In genomic region chr1:17671314-17671705, GRCh38 we compare ENCODE assay signal across 26 cellular contexts.
A peak's percentile ranks its signal among the peaks of the same experiment; 100 is the strongest.
DNase-seq lines count a peak whose midpoint lies in the region; ATAC-seq, FAIRE-seq and TF ChIP-seq lines count a peak whose summit lies in the region.
"Had no signal": no experiment of that assay in that cellular context is flagged by ENCODE, and none has a peak within 500 bp of the region (broad histone marks: within the 10 kb centered on the region; RNA-seq: fewer than 3 reads in every experiment).

No MANE protein-coding gene starts in this region.

- POLR2A ChIA-PET in HEK293 (lab: Yijun Ruan, JAX) (no interaction called here), H1 (lab: Charles Lee; ENCODE audit: partially characterized antibody) (interaction anchor here (1.0 kb wide), 1 partner anchor 10 kb away, joined by 3 read pairs; no protein-coding TSS in a partner anchor)

- H3K4me2 ChIP-seq in H1 (ENCODE audit: insufficient read depth in 1 of 2, low read depth in 2 of 2, low read length in 2 of 2) = no peak overlapping the region

- H3K27ac ChIP-seq in HEK293 (ENCODE audit: extremely low read depth, low read depth, low read length) = no peak overlapping the region
- no peak overlapping the region for H3K27ac ChIP-seq in H1 (ENCODE audit: low read depth, low read length)
- H3K27ac ChIP-seq: epithelial cell of prostate had no signal

- no peak overlapping the region for H3K23ac ChIP-seq in H1 (ENCODE audit: insufficient read length)

- TF ChIP-seq RAD21 in H1 (IDR thresholded peaks at IDR 0.05 in 1 of 2, conservative IDR thresholded peaks at IDR 0.05 in 1 of 2; ENCODE audit: low read depth in 2 of 2, low read length in 2 of 2) = no peak

- H4K20me1 ChIP-seq in H1 (replicated peaks in 1 of 2; ENCODE audit: control insufficient read depth in 1 of 2, insufficient read depth in 2 of 2, low read length in 2 of 2) = peaks cover 9 to 15% of the 10 kb centered on the region in 2 experiments

- no peak overlapping the region for H2AFZ ChIP-seq in H1 (ENCODE audit: low read length)

- H3K18ac ChIP-seq in H1 (ENCODE audit: extremely low read depth, low read length) = no peak overlapping the region

- TF ChIP-seq EP300 in H1 (IDR thresholded peaks at IDR 0.05; ENCODE audit: borderline replicate concordance in 1 of 2, low read depth in 2 of 2, low read length in 2 of 2) = no peak

- H3K4me3 ChIP-seq in HEK293 (ENCODE audit: low read depth, low read length) = no peak overlapping the region
- H3K4me3 ChIP-seq in H1 (ENCODE audit: extremely low read depth in 1 of 4, insufficient read depth in 2 of 4, low read depth in 3 of 4, low read length in 4 of 4) = no peak overlapping the region
- H3K4me3 ChIP-seq: dorsolateral prefrontal cortex, GM12878 had no signal

- no peak overlapping the region for H3K56ac ChIP-seq in H1 (replicated peaks; ENCODE audit: insufficient read length, low read depth, low read length)

- H3K27me3 Mint-ChIP-seq in neural crest cell (ENCODE audit: low read depth) = peaks cover 10% of the 10 kb centered on the region
- H3K27me3 Mint-ChIP-seq: activated naive CD8-positive, alpha-beta T cell treated with anti-CD3 and anti-CD28 coated beads, Interleukin-2, amount 10 ng/mL, durations not matched to agents 7 days and 5 days; naive B cell had no signal

- H2AK5ac ChIP-seq in H1 (ENCODE audit: low read depth, low read length) = no peak overlapping the region

- H4K91ac ChIP-seq in H1 (replicated peaks; ENCODE audit: insufficient read length, low read length) = no peak overlapping the region

- H3K27me3 ChIP-seq in H1 (replicated peaks in 1 of 4; ENCODE audit: control insufficient read depth in 3 of 4, extremely low read depth in 1 of 4, insufficient read depth in 3 of 4, low read length in 3 of 4) = no peaks in the 10 kb centered on the region
- H3K27me3 ChIP-seq: dorsolateral prefrontal cortex had no signal

- peak overlapping the region; percentile 6 for H3K27ac Mint-ChIP-seq in neural crest cell (ENCODE audit: unreplicated experiment)
- H3K27ac Mint-ChIP-seq: activated CD8-positive, alpha-beta T cell treated with anti-CD3 and anti-CD28 coated beads, Interleukin-2, amount 10 ng/mL, durations not matched to agents 7 days and 5 days; activated naive CD8-positive, alpha-beta T cell treated with anti-CD3 and anti-CD28 coated beads, Interleukin-2, amount 10 ng/mL, durations not matched to agents 7 days and 5 days had no signal

- H2BK120ac ChIP-seq in H1 (replicated peaks; ENCODE audit: low read depth, low read length) = no peak overlapping the region

- no peak overlapping the region for H2BK20ac ChIP-seq in H1 (ENCODE audit: low read length)

- peaks cover 9% of the 10 kb centered on the region for H3K79me1 ChIP-seq in H1 (ENCODE audit: low read depth, low read length)

- peaks cover 32% of the 10 kb centered on the region for H3K4me1 Mint-ChIP-seq in neural crest cell
- H3K4me1 Mint-ChIP-seq: activated naive CD8-positive, alpha-beta T cell treated with anti-CD3 and anti-CD28 coated beads, Interleukin-2, amount 10 ng/mL, durations not matched to agents 7 days and 5 days had no signal

- no peak overlapping the region for H2BK15ac ChIP-seq in H1 (ENCODE audit: low read length)

- peak overlapping the region; percentile 62 for H4K8ac ChIP-seq in H1 (ENCODE audit: extremely low read depth, insufficient read depth, low read length)

- H3K4ac ChIP-seq in H1 (replicated peaks; ENCODE audit: insufficient read length, low read depth, low read length) = no peak overlapping the region

- H3K23me2 ChIP-seq in H1 (ENCODE audit: low read depth, low read length) = no peaks in the 10 kb centered on the region; the same call in 1 of the 2 replicates

- no peak for FAIRE-seq in H1 (lab: Jason Lieb, UNC)
- FAIRE-seq: astrocyte, GM12878, RCC 7860, TTC549 had no signal

- no peak for TF ChIP-seq CTCF in HEK293 (tag by site-specific recombination; IDR thresholded peaks at IDR 0.05)
- TF ChIP-seq CTCF in H1 (IDR thresholded peaks at IDR 0.05; ENCODE audit: control extremely low read depth in 1 of 3, insufficient read depth in 1 of 3, low read depth in 1 of 3, low read length in 3 of 3) = no peak
- TF ChIP-seq CTCF in neural crest cell (conservative IDR thresholded peaks at IDR 0.05) = no peak

- H3K36me3 ChIP-seq in HEK293 (ENCODE audit: control insufficient read depth in 2 of 2, insufficient read depth in 1 of 2, low read length in 2 of 2) (no peaks in the 10 kb centered on the region), H1 (ENCODE audit: control insufficient read depth in 2 of 4, insufficient read depth in 4 of 4, low read length in 3 of 4) (peaks cover 0 to 2% (median under 1%) of the 10 kb centered on the region in 4 experiments; a peak in 2 of 8 replicates)

- no peak overlapping the region for H3K9ac ChIP-seq in H1 (replicated peaks in 1 of 4; ENCODE audit: extremely low read depth in 1 of 4, low read depth in 3 of 4, low read length in 3 of 4)

- H3K79me2 ChIP-seq in H1 (ENCODE audit: control insufficient read depth in 1 of 2, insufficient read depth in 2 of 2, low read length in 2 of 2) = no peaks in the 10 kb centered on the region; a peak in 1 of 4 replicates

- peaks cover 3% of the 10 kb centered on the region for H3K36me3 Mint-ChIP-seq in neural crest cell (ENCODE audit: low read depth)
- H3K36me3 Mint-ChIP-seq: activated naive CD8-positive, alpha-beta T cell treated with anti-CD3 and anti-CD28 coated beads, Interleukin-2, amount 10 ng/mL, durations not matched to agents 7 days and 5 days; naive B cell had no signal

- no peak for TF ChIP-seq POLR2A in H1 (IDR thresholded peaks at IDR 0.05; ENCODE audit: control extremely low read depth in 1 of 2, low read depth in 2 of 2, low read length in 2 of 2)

- H2BK5ac ChIP-seq in H1 (ENCODE audit: low read depth, low read length) = no peak overlapping the region

- no peak overlapping the region for H3K14ac ChIP-seq in H1 (ENCODE audit: insufficient read length)

- no peak for ATAC-seq in GM21737 (IDR thresholded peaks at IDR 0.05; ENCODE audit: unreplicated experiment)
- ATAC-seq: activated CD8-positive, alpha-beta T cell treated with anti-CD3 and anti-CD28 coated beads, Interleukin-2, amount 10 ng/mL, durations not matched to agents 7 days and 5 days; left cardiac atrium had no signal

- H2BK12ac ChIP-seq in H1 (ENCODE audit: low read depth, low read length) = no peak overlapping the region

- CTCF ChIA-PET in HEK293 (lab: Yijun Ruan, JAX) = interaction anchor here (0.9 to 1.7 kb wide), 2 partner anchors 10 to 155 kb away, joined by 3 to 10 read pairs; no protein-coding TSS in a partner anchor
- CTCF ChIA-PET in H1 (lab: Charles Lee; ENCODE audit: partially characterized antibody) = interaction anchor here (1.0 to 3.4 kb wide), 8 partner anchors 9 to 155 kb away, joined by 3 to 12 read pairs (median 4); no protein-coding TSS in a partner anchor

- H4K5ac ChIP-seq in H1 (ENCODE audit: insufficient read length, low read depth, low read length) = no peak overlapping the region

- H3K9me3 Mint-ChIP-seq in neural crest cell = no peaks in the 10 kb centered on the region
- H3K9me3 Mint-ChIP-seq: activated naive CD8-positive, alpha-beta T cell treated with anti-CD3 and anti-CD28 coated beads, Interleukin-2, amount 10 ng/mL, durations not matched to agents 7 days and 5 days had no signal

- H3K4me3 Mint-ChIP-seq in neural crest cell = no peak overlapping the region
- H3K4me3 Mint-ChIP-seq: activated CD8-positive, alpha-beta T cell treated with anti-CD3 and anti-CD28 coated beads, Interleukin-2, amount 10 ng/mL, durations not matched to agents 7 days and 5 days; activated naive CD8-positive, alpha-beta T cell treated with anti-CD3 and anti-CD28 coated beads, Interleukin-2, amount 10 ng/mL, durations not matched to agents 7 days and 5 days; naive B cell had no signal

- H3K9me3 ChIP-seq in HEK293 (ENCODE audit: control insufficient read depth, insufficient read depth, low read depth, low read length) (no peaks in the 10 kb centered on the region), H1 (ENCODE audit: insufficient read depth in 2 of 2, low read depth in 1 of 2, low read length in 1 of 2) (no peaks in the 10 kb centered on the region)

- H3K4me1 ChIP-seq in HEK293 (ENCODE audit: control insufficient read depth, insufficient read depth, low read length) = no peaks in the 10 kb centered on the region
- peaks cover 0 to 15% (median 7%) of the 10 kb centered on the region in 4 experiments; a peak in 5 of 7 replicates for H3K4me1 ChIP-seq in H1 (replicated peaks in 1 of 4; ENCODE audit: control insufficient read depth in 3 of 4, insufficient read depth in 4 of 4, low read length in 3 of 4)

- WGBS in H1 (ENCODE audit: extremely low coverage in 1 of 2, insufficient coverage in 1 of 2, insufficient read length in 1 of 2, insufficient replicate concordance in 2 of 2, low coverage in 1 of 2, low lambda C conversion rate in 2 of 2, missing lambda C conversion rate in 1 of 2), 2 experiments = 93% methylated on average over 5 of the region's 5 CpGs; no CpG with 5 or more reads in 1 of the 2 experiments

- peak in 2 of 3 experiments; percentile 15 to 54 for DNase-seq in NCI-H1417 (lab: John Stamatoyannopoulos, UW)
- no peak for DNase-seq in NCI-H1417 treated with DMSO at 0.1 percent for 48 hours (lab: John Stamatoyannopoulos, UW)
- no peak for DNase-seq in H1 (ENCODE audit: low read depth in 1 of 2, low spot score in 2 of 2)
- DNase-seq in neural crest cell (ENCODE audit: low read depth, low spot score) = no peak
- DNase-seq in NCI-H510A (lab: John Stamatoyannopoulos, UW) = no peak
- DNase-seq in NCI-H2107 (lab: John Stamatoyannopoulos, UW) = no peak
- DNase-seq: 8988T; activated CD4-positive, alpha-beta T cell treated with anti-CD3 and anti-CD28 coated beads for 1 hour; activated CD8-positive, alpha-beta T cell treated with anti-CD3 and anti-CD28 coated beads, Interleukin-2, amount 10 ng/mL, durations not matched to agents 7 days and 5 days; activated effector memory CD4-positive, alpha-beta T cell treated with anti-CD3 and anti-CD28 coated beads, Interleukin-2, amount 50 U/mL, for 16 hours; activated naive CD8-positive, alpha-beta T cell treated with anti-CD3 and anti-CD28 coated beads, Interleukin-2, amount 10 ng/mL, durations not matched to agents 7 days and 5 days; activated T-cell treated with anti-CD3 and anti-CD28 coated beads for 4 hours; central memory CD4-positive, alpha-beta T cell; DND-41; left cardiac atrium; MV-4-11; naive B cell; NK-92 treated with Interleukin-12 subunit alpha and Interleukin-12 subunit beta, amount 100 ng/mL, for 24 hours had no signal

TF ChIP-seq in HEK293, 187 proteins besides CTCF, POLR2A, EP300 and RAD21 (continues in another document):
- TF ChIP-seq ZNF155 (tag by site-specific recombination; IDR thresholded peaks at IDR 0.05) = no peak
- TF ChIP-seq ZNF223 (tag by site-specific recombination; IDR thresholded peaks at IDR 0.05) = 0 out of 2 replicates have a peak, but pooled peaks have one; percentile 59
- TF ChIP-seq ZNF202 (tag by site-specific recombination; IDR thresholded peaks at IDR 0.05; ENCODE audit: borderline replicate concordance) = no peak
- TF ChIP-seq PRDM1 (tag by site-specific recombination; IDR thresholded peaks at IDR 0.05) = no peak

TF ChIP-seq in H1, 55 proteins besides CTCF, POLR2A, EP300 and RAD21:
- TF ChIP-seq CTBP2 (IDR thresholded peaks at IDR 0.05; ENCODE audit: borderline replicate concordance, insufficient read depth, insufficient read length, low read length) (no peak), SIRT6 (IDR thresholded peaks at IDR 0.05; ENCODE audit: low read length) (no peak), TBP (IDR thresholded peaks at IDR 0.05; ENCODE audit: low read depth, low read length) (no peak)

Comparison
In these comparisons a context has a peak if more than half of its experiments do, and no peak if none do; other contexts are left out.
1. DNase-seq: peak in NCI-H1417 (2 of 3); none in NCI-H1417 treated with DMSO at 0.1 percent for 48 hours (single experiment), H1 (0 of 2), neural crest cell (single experiment), NCI-H510A (single experiment) and NCI-H2107 (single experiment).